ENCODE assay signal across 8 cellular contexts in genomic region chr6:156828280-156828703, GRCh38. TPM values are rescaled to one million over a fixed set of nuclear protein-coding genes. Genes with fewer than 3 reads are reported as not detected.
DNase-seq lines count a peak whose midpoint lies in the region; ATAC-seq and TF ChIP-seq lines count a peak whose summit lies in the region.

No MANE protein-coding gene starts in this region.

- H3K9me3 ChIP-seq in right atrium auricular region (no peaks in the 10 kb centered on the region), uterus (no peaks in the 10 kb centered on the region)

- H3K27me3 ChIP-seq in right atrium auricular region (no peaks in the 10 kb centered on the region), uterus (no peaks in the 10 kb centered on the region)

- no peak overlapping the region for H3K4me3 Mint-ChIP-seq in activated B cell treated with CpG ODN at 0.5 μM for 24 hours

- H3K4me1 Mint-ChIP-seq in activated B cell treated with CpG ODN at 0.5 μM for 24 hours: peaks cover 88% of the 10 kb centered on the region

- peaks cover 41% of the 10 kb centered on the region for H3K36me3 Mint-ChIP-seq in activated B cell treated with CpG ODN at 0.5 μM for 24 hours (ENCODE audit: low read depth)

- H3K4me3 ChIP-seq in right atrium auricular region: no peak overlapping the region
- no peak overlapping the region for H3K4me3 ChIP-seq in uterus

- peaks cover 7% of the 10 kb centered on the region for H3K36me3 ChIP-seq in right atrium auricular region
- no peaks in the 10 kb centered on the region for H3K36me3 ChIP-seq in uterus

- peak overlapping the region; percentile 47 for H3K27ac Mint-ChIP-seq in activated B cell treated with CpG ODN at 0.5 μM for 24 hours

- peaks cover 0 to 61% of the 10 kb centered on the region in 2 donors for H3K4me1 ChIP-seq in right atrium auricular region
- peaks cover 0 to 1% of the 10 kb centered on the region in 2 donors for H3K4me1 ChIP-seq in uterus

- H3K27ac ChIP-seq in right atrium auricular region (peak overlapping the region; percentile 67 to 84), uterus (peak overlapping the region; percentile 73)

- POLR2A ChIA-PET in activated B cell treated with CpG ODN at 0.5 μM for 24 hours (lab: Charles Lee): interaction anchor here (0.9 kb wide), 1 partner anchor 48 kb away, joined by 5 read pairs; no protein-coding TSS in a partner anchor

- DNase-seq in AG08396 (ENCODE audit: low spot score): peak; percentile 73
- peak; percentile 14 for DNase-seq in H4 (ENCODE audit: low spot score)
- DNase-seq in activated B cell treated with CpG ODN at 0.5 μM for 24 hours: no peak
- DNase-seq in right atrium auricular region (ENCODE audit: low spot score): no peak
- DNase-seq in uterus: peak in 1 of 2 donors; percentile 39
- no peak for DNase-seq in activated naive CD4-positive, alpha-beta T cell (lab: John Stamatoyannopoulos, UW)
- DNase-seq in inferior parietal cortex (ENCODE audit: extremely low spot score): no peak
- no peak for DNase-seq in posterior cingulate gyrus

- H3K9me3 Mint-ChIP-seq in activated B cell treated with CpG ODN at 0.5 μM for 24 hours: no peaks in the 10 kb centered on the region

- intact Hi-C loops in activated B cell treated with CpG ODN at 0.5 μM for 24 hours (cut with micrococcal nuclease): no loop called here
- intact Hi-C loops in uterus (cut with DNase I; ENCODE audit: low total_unique reads): no loop called here
- intact Hi-C loops in posterior cingulate gyrus (cut with DNase I): no loop called here

- TF ChIP-seq CTCF in activated B cell treated with CpG ODN at 0.5 μM for 24 hours (IDR thresholded peaks at IDR 0.05) (no peak), right atrium auricular region (IDR thresholded peaks at IDR 0.05) (no peak), uterus (IDR thresholded peaks at IDR 0.05) (no peak)

- CTCF ChIA-PET in activated B cell treated with CpG ODN at 0.5 μM for 24 hours (lab: Charles Lee): no interaction called here

- no peaks in the 10 kb centered on the region for H3K27me3 Mint-ChIP-seq in activated B cell treated with CpG ODN at 0.5 μM for 24 hours

- TF ChIP-seq POLR2A in uterus (IDR thresholded peaks at IDR 0.05): no peak

- ATAC-seq in activated B cell treated with CpG ODN at 0.5 μM for 24 hours (ENCODE audit: low read depth): peak; percentile 74

RNA-seq across cellular contexts. Expression of gene ARID1B, which starts 51.1 kb away (rescaled TPM):
- total RNA-seq in H4 (2014; rRNA removed; shearing (Covaris generic)): 5.6 and 8.0 TPM in 2 replicates
- total RNA-seq in activated B cell treated with CpG ODN at 0.5 μM for 24 hours: 194 and 248 TPM in 2 replicates
- 10 to 100 TPM; 43.9 to 44.6 TPM for total RNA-seq in right atrium auricular region
- 100 to 1,000 TPM in 2 of 4 donors, 10 to 100 TPM in 2; 63.8 to 198 (median 125) TPM for total RNA-seq in uterus

Comparison
In these comparisons a context has a peak if more than half of its experiments do, and no peak if none do; other contexts are left out.
1. DNase-seq: peak in AG08396 (single experiment) and H4 (single experiment); none in activated B cell treated with CpG ODN at 0.5 μM for 24 hours (single experiment), right atrium auricular region (single experiment), activated naive CD4-positive, alpha-beta T cell (0 of 4), inferior parietal cortex (single experiment) and posterior cingulate gyrus (0 of 10).